Comparison of ENCODE assay signal across 1 cellular context in the genomic region with DNA sequence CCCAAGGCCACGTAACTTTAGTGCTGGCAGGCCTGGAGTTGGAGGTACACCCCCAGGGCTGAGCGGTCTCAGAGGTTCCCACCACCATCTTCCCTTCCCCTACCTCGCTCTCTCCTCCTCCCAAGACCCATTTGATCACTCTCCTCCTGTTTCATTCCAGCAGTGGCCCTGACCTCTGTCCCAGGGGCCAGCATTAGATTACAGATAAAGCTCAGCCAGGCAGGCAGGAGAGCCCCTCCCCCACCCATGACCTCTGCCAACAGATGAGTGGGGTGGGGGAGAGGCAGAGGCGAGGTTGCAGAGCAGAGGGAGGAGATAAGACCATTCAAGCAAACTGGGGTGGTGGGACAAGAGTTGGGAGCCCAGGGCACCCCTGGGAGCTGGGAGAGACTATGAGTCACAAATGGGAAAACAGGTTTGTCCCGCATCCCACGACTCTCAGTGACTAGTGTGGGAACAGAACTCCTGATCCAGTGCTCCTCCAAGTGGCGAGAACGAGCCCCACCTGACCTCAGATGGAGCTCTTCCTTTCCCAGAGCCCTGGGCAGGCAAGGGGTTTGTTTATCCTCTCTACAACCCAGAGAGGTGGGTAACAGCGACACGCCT.
TF ChIP-seq lines count a peak whose summit lies in the region.

No MANE protein-coding gene starts in this region.

TF ChIP-seq in endothelial cell of umbilical vein, 7 proteins besides CTCF, POLR2A, EP300 and RAD21:
- TF ChIP-seq MYC (IDR thresholded peaks at IDR 0.05; ENCODE audit: low read depth, low read length), result no peak
- no peak for TF ChIP-seq GATA2 (IDR thresholded peaks at IDR 0.05; ENCODE audit: insufficient read depth, insufficient read length, low read depth, low read length)
- no peak for TF ChIP-seq POLR2AphosphoS5 (IDR thresholded peaks at IDR 0.05; ENCODE audit: insufficient read depth, low read depth, low read length)
- TF ChIP-seq JUN (IDR thresholded peaks at IDR 0.05; ENCODE audit: borderline replicate concordance, insufficient read depth, insufficient read length, low read depth), result no peak
- TF ChIP-seq, protein P1, sequence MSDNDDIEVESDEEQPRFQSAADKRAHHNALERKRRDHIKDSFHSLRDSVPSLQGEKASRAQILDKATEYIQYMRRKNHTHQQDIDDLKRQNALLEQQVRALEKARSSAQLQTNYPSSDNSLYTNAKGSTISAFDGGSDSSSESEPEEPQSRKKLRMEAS (IDR thresholded peaks at IDR 0.05; ENCODE audit: insufficient read depth, insufficient read length), result no peak
- TF ChIP-seq EZH2 (IDR thresholded peaks at IDR 0.05; ENCODE audit: borderline replicate concordance, low read depth, low read length, severe bottlenecking), result no peak
- no peak for TF ChIP-seq FOS (IDR thresholded peaks at IDR 0.05; ENCODE audit: borderline replicate concordance, insufficient read depth, low read length)
